In the genomic region with DNA sequence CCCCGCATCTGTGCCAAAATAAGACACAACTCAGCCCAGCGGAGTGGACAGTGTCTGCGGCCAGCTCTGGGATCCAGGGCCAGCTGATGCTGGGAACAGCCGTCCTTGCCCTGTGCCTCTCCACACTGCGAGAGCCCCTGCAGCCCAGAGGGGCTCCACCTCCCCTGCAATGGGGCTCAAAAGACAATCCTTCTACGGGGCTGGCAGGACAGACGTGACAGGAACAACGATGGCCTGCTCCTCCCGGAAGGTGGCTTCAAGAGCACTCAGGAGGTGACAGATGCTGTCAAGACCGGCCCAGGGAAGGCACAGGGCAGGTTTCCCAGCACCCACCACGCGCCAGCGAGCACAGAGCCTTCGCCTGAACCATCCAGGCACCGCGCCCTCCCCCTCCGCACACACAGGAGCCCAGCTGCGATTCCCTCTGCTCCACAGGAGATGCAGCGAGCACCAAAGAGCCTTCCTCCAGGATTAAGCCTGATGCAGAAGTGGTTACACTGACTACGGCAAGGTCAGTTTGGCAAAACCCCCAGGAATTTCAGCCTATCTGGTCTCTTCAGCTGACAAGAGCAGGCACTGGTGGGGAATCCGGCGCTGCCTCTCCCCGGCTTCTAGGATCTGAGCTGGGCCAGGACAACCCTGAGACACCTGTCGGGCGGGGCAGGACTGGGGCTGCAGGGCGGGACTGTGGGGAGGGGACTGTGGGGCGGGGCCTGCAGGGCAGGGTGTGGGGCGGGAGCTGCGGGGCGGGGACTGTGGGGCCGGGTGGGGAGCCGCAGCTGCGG, we compare ENCODE assay signal across 10 cellular contexts.
DNase-seq lines count a peak whose midpoint lies in the region; ATAC-seq and TF ChIP-seq lines count a peak whose summit lies in the region.
"Had no signal": no experiment of that assay in that cellular context is flagged by ENCODE, and none has a peak within 500 bp of the region (broad histone marks: within the 10 kb centered on the region; RNA-seq: fewer than 3 reads in every experiment).

No MANE protein-coding gene starts in this region.

- H3K9me3 ChIP-seq in SK-N-SH: no peaks in the 10 kb centered on the region

- H2AFZ ChIP-seq in SK-N-SH (ENCODE audit: low read depth): no peak overlapping the region

- no peak for ATAC-seq in activated CD8-positive, alpha-beta memory T cell treated with anti-CD3 and anti-CD28 coated beads, Interleukin-2, amount 10 ng/mL, durations not matched to agents 7 days and 5 days
- no peak for ATAC-seq in GM18519 (IDR thresholded peaks at IDR 0.05; ENCODE audit: low FRiP score, unreplicated experiment)
- ATAC-seq in GM18873 (IDR thresholded peaks at IDR 0.05; ENCODE audit: low FRiP score, unreplicated experiment): no peak

- TF ChIP-seq POLR2A in lower leg skin (IDR thresholded peaks at IDR 0.05): no peak

- H3K4me1 Mint-ChIP-seq in activated CD8-positive, alpha-beta memory T cell treated with anti-CD3 and anti-CD28 coated beads, Interleukin-2, amount 10 ng/mL, durations not matched to agents 7 days and 5 days: peaks cover 96% of the 10 kb centered on the region
- H3K4me1 Mint-ChIP-seq in glutamatergic neuron (ENCODE audit: low read depth, unreplicated experiment): peaks cover 83% of the 10 kb centered on the region

- peak overlapping the region; percentile 58 to 89 for H3K27ac ChIP-seq in SK-N-SH (ENCODE audit: low read depth in 2 of 2, low read length in 1 of 2)

- no peaks in the 10 kb centered on the region for H3K36me3 ChIP-seq in SK-N-SH (replicated peaks in 1 of 2; ENCODE audit: control insufficient read depth in 1 of 2, insufficient read depth in 2 of 2, low read length in 1 of 2)

- peaks cover 59% of the 10 kb centered on the region for H3F3A ChIP-seq in SK-N-SH (replicated peaks; ENCODE audit: insufficient read depth)

- H3K36me3 Mint-ChIP-seq in activated CD8-positive, alpha-beta memory T cell treated with anti-CD3 and anti-CD28 coated beads, Interleukin-2, amount 10 ng/mL, durations not matched to agents 7 days and 5 days: peaks cover 41% of the 10 kb centered on the region
- H3K36me3 Mint-ChIP-seq in glutamatergic neuron (ENCODE audit: unreplicated experiment): peaks cover 12% of the 10 kb centered on the region

- peak overlapping the region; percentile 91 for H3K27ac Mint-ChIP-seq in activated CD8-positive, alpha-beta memory T cell treated with anti-CD3 and anti-CD28 coated beads, Interleukin-2, amount 10 ng/mL, durations not matched to agents 7 days and 5 days
- peak overlapping the region; percentile 78 for H3K27ac Mint-ChIP-seq in glutamatergic neuron (ENCODE audit: unreplicated experiment)

- peaks cover 63 to 82% of the 10 kb centered on the region in 2 experiments; a peak in 3 of 4 replicates for H3K4me1 ChIP-seq in SK-N-SH (ENCODE audit: control insufficient read depth in 1 of 2, insufficient read depth in 2 of 2, low read depth in 1 of 2, low read length in 1 of 2)

- H3K27me3 ChIP-seq in SK-N-SH (ENCODE audit: insufficient read depth): no peaks in the 10 kb centered on the region

- peak; percentile 55 for DNase-seq in activated CD8-positive, alpha-beta memory T cell treated with anti-CD3 and anti-CD28 coated beads, Interleukin-2, amount 10 ng/mL, durations not matched to agents 7 days and 5 days
- no peak for DNase-seq in activated CD8-positive, alpha-beta memory T cell treated with anti-CD3 and anti-CD28 coated beads, Interleukin-2, amount 50 U/mL, for 48 hours
- no peak for DNase-seq in SK-N-SH
- DNase-seq in glutamatergic neuron: peak; percentile 59
- peak; percentile 43 for DNase-seq in renal cortical epithelial cell (ENCODE audit: low read depth)
- no peak for DNase-seq in lower leg skin (ENCODE audit: low spot score in 2 of 2)
- DNase-seq: activated B cell treated with CpG ODN at 0.5 μM for 24 hours, DND-41 had no signal

- intact Hi-C loops in lower leg skin (cut with DNase I; ENCODE audit: low total_unique reads): no loop called here

- no peak for TF ChIP-seq RAD21 in SK-N-SH (IDR thresholded peaks at IDR 0.05; ENCODE audit: low read length)

- H4K20me1 ChIP-seq in SK-N-SH (ENCODE audit: insufficient read depth): peaks cover 47% of the 10 kb centered on the region

- peaks cover 97% of the 10 kb centered on the region for H3K79me2 ChIP-seq in SK-N-SH (ENCODE audit: insufficient read depth)

- POLR2A ChIA-PET in SK-N-SH (lab: Yijun Ruan, JAX): no interaction called here

- H3K27me3 Mint-ChIP-seq in activated CD8-positive, alpha-beta memory T cell treated with anti-CD3 and anti-CD28 coated beads, Interleukin-2, amount 10 ng/mL, durations not matched to agents 7 days and 5 days: no peaks in the 10 kb centered on the region
- peaks cover 47% of the 10 kb centered on the region for H3K27me3 Mint-ChIP-seq in glutamatergic neuron (ENCODE audit: unreplicated experiment)
- H3K27me3 Mint-ChIP-seq: activated B cell treated with CpG ODN at 0.5 μM for 24 hours had no signal

- H3K4me3 ChIP-seq in SK-N-SH (ENCODE audit: low read depth in 2 of 2, low read length in 1 of 2) (no peak overlapping the region), lower leg skin (ENCODE audit: low read depth, poor library complexity, severe bottlenecking) (no peak overlapping the region)

- H3K9me2 ChIP-seq in SK-N-SH: no peaks in the 10 kb centered on the region

- peak overlapping the region; percentile 73; the same call in 1 of the 2 replicates for H3K4me2 ChIP-seq in SK-N-SH

- peak overlapping the region; percentile 37; the same call in 1 of the 2 replicates for H3K9ac ChIP-seq in SK-N-SH

- no peak for TF ChIP-seq EP300 in SK-N-SH (IDR thresholded peaks at IDR 0.05; ENCODE audit: borderline replicate concordance in 1 of 2, low read depth in 1 of 2, low read length in 1 of 2)

- WGBS in SK-N-SH (ENCODE audit: low lambda C conversion rate): 69% methylated on average over 13 of the region's 33 CpGs
- WGBS in lower leg skin, 2 donors: 53 to 56% methylated on average over 16 to 19 of the region's 33 CpGs

- H3K9me3 Mint-ChIP-seq in activated CD8-positive, alpha-beta memory T cell treated with anti-CD3 and anti-CD28 coated beads, Interleukin-2, amount 10 ng/mL, durations not matched to agents 7 days and 5 days (ENCODE audit: low read depth): no peaks in the 10 kb centered on the region
- H3K9me3 Mint-ChIP-seq in glutamatergic neuron (ENCODE audit: unreplicated experiment): peaks cover 76% of the 10 kb centered on the region
- H3K9me3 Mint-ChIP-seq: activated B cell treated with CpG ODN at 0.5 μM for 24 hours had no signal

- TF ChIP-seq CTCF in SK-N-SH (IDR thresholded peaks at IDR 0.05) (no peak), glutamatergic neuron (IDR thresholded peaks at IDR 0.05; ENCODE audit: partially characterized antibody, unreplicated experiment) (no peak), lower leg skin (IDR thresholded peaks at IDR 0.05) (no peak)

- peak overlapping the region; percentile 69 for H3K4me3 Mint-ChIP-seq in activated CD8-positive, alpha-beta memory T cell treated with anti-CD3 and anti-CD28 coated beads, Interleukin-2, amount 10 ng/mL, durations not matched to agents 7 days and 5 days
- H3K4me3 Mint-ChIP-seq in glutamatergic neuron (ENCODE audit: unreplicated experiment): peak overlapping the region; percentile 64

- CTCF ChIA-PET in activated CD8-positive, alpha-beta memory T cell treated with anti-CD3 and anti-CD28 coated beads, Interleukin-2, amount 10 ng/mL, durations not matched to agents 7 days and 5 days (lab: Charles Lee): interaction anchor here (1.2 kb wide), 1 partner anchor 36 kb away, joined by 3 read pairs; no protein-coding TSS in a partner anchor
- CTCF ChIA-PET in SK-N-SH (lab: Yijun Ruan, JAX): interaction anchor here (1.2 kb wide), 1 partner anchor 14 kb away, joined by 3 read pairs; no protein-coding TSS in a partner anchor

TF ChIP-seq in SK-N-SH, 30 proteins besides CTCF, POLR2A, EP300 and RAD21:
- TF ChIP-seq, protein P1, sequence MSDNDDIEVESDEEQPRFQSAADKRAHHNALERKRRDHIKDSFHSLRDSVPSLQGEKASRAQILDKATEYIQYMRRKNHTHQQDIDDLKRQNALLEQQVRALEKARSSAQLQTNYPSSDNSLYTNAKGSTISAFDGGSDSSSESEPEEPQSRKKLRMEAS (IDR thresholded peaks at IDR 0.05; ENCODE audit: low read depth): no peak
- TF ChIP-seq TAF1 (IDR thresholded peaks at IDR 0.05; ENCODE audit: borderline replicate concordance, low read depth, low read length) (no peak), FOXJ3 (CRISPR knock-in tag; IDR thresholded peaks at IDR 0.05) (no peak), FOXM1 (IDR thresholded peaks at IDR 0.05; ENCODE audit: low read depth) (no peak), TCF12 (IDR thresholded peaks at IDR 0.05) (no peak)
- TF ChIP-seq, protein P2, sequence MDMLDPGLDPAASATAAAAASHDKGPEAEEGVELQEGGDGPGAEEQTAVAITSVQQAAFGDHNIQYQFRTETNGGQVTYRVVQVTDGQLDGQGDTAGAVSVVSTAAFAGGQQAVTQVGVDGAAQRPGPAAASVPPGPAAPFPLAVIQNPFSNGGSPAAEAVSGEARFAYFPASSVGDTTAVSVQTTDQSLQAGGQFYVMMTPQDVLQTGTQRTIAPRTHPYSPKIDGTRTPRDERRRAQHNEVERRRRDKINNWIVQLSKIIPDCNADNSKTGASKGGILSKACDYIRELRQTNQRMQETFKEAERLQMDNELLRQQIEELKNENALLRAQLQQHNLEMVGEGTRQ (IDR thresholded peaks at IDR 0.05; ENCODE audit: borderline replicate concordance, low read depth, low read length): no peak

Comparison
In these comparisons a context has a peak if more than half of its experiments do, and no peak if none do; other contexts are left out.
1. DNase-seq: peak in activated CD8-positive, alpha-beta memory T cell treated with anti-CD3 and anti-CD28 coated beads, Interleukin-2, amount 10 ng/mL, durations not matched to agents 7 days and 5 days (single experiment), glutamatergic neuron (single experiment) and renal cortical epithelial cell (single experiment); none in activated CD8-positive, alpha-beta memory T cell treated with anti-CD3 and anti-CD28 coated beads, Interleukin-2, amount 50 U/mL, for 48 hours (single experiment), SK-N-SH (single experiment) and lower leg skin (0 of 2).